ENCODE assay signal across 17 cellular contexts in genomic region chr11:107263865-107264563, GRCh38.
A peak's percentile ranks its signal among the peaks of the same experiment; 100 is the strongest.
DNase-seq lines count a peak whose midpoint lies in the region; ATAC-seq and TF ChIP-seq lines count a peak whose summit lies in the region.
"Had no signal": no experiment of that assay in that cellular context is flagged by ENCODE, and none has a peak within 500 bp of the region (broad histone marks: within the 10 kb centered on the region; RNA-seq: fewer than 3 reads in every experiment).

No MANE protein-coding gene starts in this region.

- TF ChIP-seq CTCF in GM12864 (IDR thresholded peaks at IDR 0.05; ENCODE audit: low read depth, low read length, missing control alignments) (no peak), SK-N-SH (IDR thresholded peaks at IDR 0.05) (no peak), gastrocnemius medialis (IDR thresholded peaks at IDR 0.05 in 4 of 5, conservative IDR thresholded peaks at IDR 0.05 in 1 of 5) (no peak)

- no peak for TF ChIP-seq EP300 in SK-N-SH (IDR thresholded peaks at IDR 0.05; ENCODE audit: borderline replicate concordance in 1 of 2, low read depth in 1 of 2, low read length in 1 of 2)

- H3K27me3 ChIP-seq in SK-N-SH (ENCODE audit: insufficient read depth) (no peaks in the 10 kb centered on the region), gastrocnemius medialis (no peaks in the 10 kb centered on the region)
- H3K27me3 ChIP-seq: stomach had no signal

- H3K9ac ChIP-seq in SK-N-SH, result no peak overlapping the region

- peak; percentile 59 for ATAC-seq in GM19351 (IDR thresholded peaks at IDR 0.05; ENCODE audit: unreplicated experiment)
- peak; percentile 58 for ATAC-seq in HG02642 (IDR thresholded peaks at IDR 0.05; ENCODE audit: poor library complexity, unreplicated experiment)
- no peak for ATAC-seq in gastrocnemius medialis

- POLR2A ChIA-PET in SK-N-SH (lab: Yijun Ruan, JAX), result no interaction called here

- H3K9me2 ChIP-seq in SK-N-SH, result no peaks in the 10 kb centered on the region

- H4K20me1 ChIP-seq in SK-N-SH (ENCODE audit: insufficient read depth), result no peaks in the 10 kb centered on the region

- TF ChIP-seq RAD21 in SK-N-SH (IDR thresholded peaks at IDR 0.05; ENCODE audit: low read length), result no peak

- intact Hi-C loops in gastrocnemius medialis (cut with DNase I; ENCODE audit: low total_unique reads), result no loop called here

- no peak for TF ChIP-seq POLR2A in gastrocnemius medialis (IDR thresholded peaks at IDR 0.05)

- WGBS in SK-N-SH (ENCODE audit: low lambda C conversion rate), result 0% methylated on average over 1 of the region's 2 CpGs

- H2AFZ ChIP-seq in SK-N-SH (ENCODE audit: low read depth), result no peak overlapping the region

- H3K4me3 ChIP-seq in GM12864 (ENCODE audit: low read depth, low read length) (no peak overlapping the region), SK-N-SH (ENCODE audit: low read depth in 2 of 2, low read length in 1 of 2) (no peak overlapping the region), gastrocnemius medialis (no peak overlapping the region)
- H3K4me3 ChIP-seq: stomach had no signal

- CTCF ChIA-PET in SK-N-SH (lab: Yijun Ruan, JAX), result no interaction called here

- no peak overlapping the region for H3K27ac ChIP-seq in SK-N-SH (ENCODE audit: low read depth in 2 of 2, low read length in 1 of 2)
- no peak overlapping the region for H3K27ac ChIP-seq in gastrocnemius medialis
- H3K27ac ChIP-seq: stomach had no signal

- H3K4me1 ChIP-seq in SK-N-SH (ENCODE audit: control insufficient read depth in 1 of 2, insufficient read depth in 2 of 2, low read depth in 1 of 2, low read length in 1 of 2), result no peaks in the 10 kb centered on the region
- no peaks in the 10 kb centered on the region for H3K4me1 ChIP-seq in gastrocnemius medialis
- H3K4me1 ChIP-seq: stomach had no signal

- no peak overlapping the region for H3K4me2 ChIP-seq in SK-N-SH

- in situ Hi-C loops in KBM-7 (cut with MboI; ENCODE audit: low pct_unique_long_range_greater_than_20kb, low sequenced_read_pairs), result no loop called here
- in situ Hi-C loops in gastrocnemius medialis (cut with MboI; ENCODE audit: low sequenced_read_pairs in 4 of 4), result no loop called here

- H3K79me2 ChIP-seq in SK-N-SH (ENCODE audit: insufficient read depth), result no peaks in the 10 kb centered on the region

- peak; percentile 7 for DNase-seq in GM12864 (ENCODE audit: low read depth)
- DNase-seq in KBM-7, result peak; percentile 25
- DNase-seq in NCI-H2081 treated with DMSO at 0.1 percent for 48 hours (lab: John Stamatoyannopoulos, UW), result no peak
- no peak for DNase-seq in SK-N-SH
- DNase-seq in gastrocnemius medialis, result no peak
- DNase-seq in RKO (ENCODE audit: low spot score), result no peak
- DNase-seq: ACHN; activated CD4-positive, alpha-beta T cell treated with anti-CD3 and anti-CD28 coated beads, Interleukin-2, amount 50 U/mL, for 48 hours; amygdala; kidney; NCI-H2171; SIG-M5; small intestine; stomach; T1000 had no signal

- H3K36me3 ChIP-seq in SK-N-SH (replicated peaks in 1 of 2; ENCODE audit: control insufficient read depth in 1 of 2, insufficient read depth in 2 of 2, low read length in 1 of 2), result no peaks in the 10 kb centered on the region
- H3K36me3 ChIP-seq in gastrocnemius medialis, result no peaks in the 10 kb centered on the region
- H3K36me3 ChIP-seq: stomach had no signal

- H3K9me3 ChIP-seq in SK-N-SH (no peaks in the 10 kb centered on the region), gastrocnemius medialis (no peaks in the 10 kb centered on the region)
- H3K9me3 ChIP-seq: stomach had no signal

- H3F3A ChIP-seq in SK-N-SH (replicated peaks; ENCODE audit: insufficient read depth), result no peaks in the 10 kb centered on the region

TF ChIP-seq in SK-N-SH, 30 proteins besides CTCF, POLR2A, EP300 and RAD21:
- TF ChIP-seq GATA2 (CRISPR knock-in tag; IDR thresholded peaks at IDR 0.05) (no peak), ELF1 (IDR thresholded peaks at IDR 0.05) (no peak), TAF1 (IDR thresholded peaks at IDR 0.05; ENCODE audit: borderline replicate concordance, low read depth, low read length) (no peak), FOXM1 (IDR thresholded peaks at IDR 0.05; ENCODE audit: low read depth) (no peak), FOXJ3 (CRISPR knock-in tag; IDR thresholded peaks at IDR 0.05) (no peak), NFIC (IDR thresholded peaks at IDR 0.05; ENCODE audit: borderline replicate concordance) (no peak), RCOR1 (IDR thresholded peaks at IDR 0.05; ENCODE audit: low read length) (no peak), FOSL2 (IDR thresholded peaks at IDR 0.05; ENCODE audit: borderline replicate concordance, low read depth) (no peak), MEF2A (IDR thresholded peaks at IDR 0.05; ENCODE audit: borderline replicate concordance, low read depth) (no peak), TEAD4 (IDR thresholded peaks at IDR 0.05; ENCODE audit: borderline replicate concordance, insufficient read depth) (no peak), RXRA (IDR thresholded peaks at IDR 0.05; ENCODE audit: borderline replicate concordance, low read depth) (no peak), SIN3A (IDR thresholded peaks at IDR 0.05; ENCODE audit: borderline replicate concordance, low read depth, low read length) (no peak), EZH2phosphoT487 (IDR thresholded peaks at IDR 0.05; ENCODE audit: borderline replicate concordance, low read depth) (no peak), JUND (IDR thresholded peaks at IDR 0.05) (no peak), RFX5 (IDR thresholded peaks at IDR 0.05; ENCODE audit: low read length) (no peak)
- TF ChIP-seq, protein P1, sequence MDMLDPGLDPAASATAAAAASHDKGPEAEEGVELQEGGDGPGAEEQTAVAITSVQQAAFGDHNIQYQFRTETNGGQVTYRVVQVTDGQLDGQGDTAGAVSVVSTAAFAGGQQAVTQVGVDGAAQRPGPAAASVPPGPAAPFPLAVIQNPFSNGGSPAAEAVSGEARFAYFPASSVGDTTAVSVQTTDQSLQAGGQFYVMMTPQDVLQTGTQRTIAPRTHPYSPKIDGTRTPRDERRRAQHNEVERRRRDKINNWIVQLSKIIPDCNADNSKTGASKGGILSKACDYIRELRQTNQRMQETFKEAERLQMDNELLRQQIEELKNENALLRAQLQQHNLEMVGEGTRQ (IDR thresholded peaks at IDR 0.05; ENCODE audit: borderline replicate concordance, low read depth, low read length), result no peak
TF ChIP-seq in SK-N-SH: peak in this region for 0.

Comparison
In these comparisons a context has a peak if more than half of its experiments do, and no peak if none do; other contexts are left out.
1. DNase-seq: peak in GM12864 (single experiment) and KBM-7 (single experiment); none in NCI-H2081 treated with DMSO at 0.1 percent for 48 hours (single experiment), SK-N-SH (single experiment), gastrocnemius medialis (0 of 2) and RKO (single experiment).
2. ATAC-seq: peak in GM19351 (single experiment) and HG02642 (single experiment); none in gastrocnemius medialis (0 of 2).